ENCODE assay signal across 8 cellular contexts in the genomic region with DNA sequence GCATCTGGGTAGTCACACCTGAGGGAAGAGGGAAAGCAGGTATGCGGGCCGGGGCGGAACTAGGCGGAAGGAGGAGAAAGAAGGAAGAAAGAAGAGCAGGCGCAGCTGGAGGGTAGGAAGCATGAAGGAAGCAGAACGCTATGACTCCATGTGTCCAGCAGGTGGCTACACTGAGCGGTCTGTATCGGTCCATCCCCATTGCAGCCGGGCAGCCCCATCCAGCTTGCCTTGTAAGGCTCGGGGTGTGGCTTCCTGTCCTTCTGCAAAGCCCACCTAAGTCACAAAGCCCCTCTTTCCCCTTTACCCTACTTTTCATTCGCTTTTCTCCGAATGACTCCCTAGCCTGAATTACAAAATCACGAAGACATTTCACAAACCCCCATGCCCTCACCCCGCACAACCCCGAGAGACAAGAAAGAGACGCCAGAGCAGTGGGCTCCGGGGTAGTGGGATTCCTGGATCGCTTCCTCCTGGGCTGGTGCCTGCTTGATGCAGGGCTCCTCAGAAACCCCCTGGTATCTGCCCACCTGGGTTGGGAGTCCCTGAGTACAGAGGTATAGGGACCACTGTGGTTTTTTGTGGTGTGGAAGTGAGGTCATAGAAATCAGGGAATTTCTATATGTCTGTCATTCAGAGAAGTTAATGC. TPM values are rescaled to one million over a fixed set of nuclear protein-coding genes. Genes with fewer than 3 reads are reported as not detected.
DNase-seq lines count a peak whose midpoint lies in the region; ATAC-seq and TF ChIP-seq lines count a peak whose summit lies in the region.

No MANE protein-coding gene starts in this region.

- H3K9ac ChIP-seq in Karpas-422 (ENCODE audit: low read length), result no peak overlapping the region

- DNase-seq in DMS153 treated with DMSO at 0.1 percent for 48 hours (lab: John Stamatoyannopoulos, UW; ENCODE audit: unreplicated experiment) (peak; percentile 48), Karpas-422 (peak; percentile 77), left ventricle myocardium superior (peak; percentile 64), renal cortical epithelial cell (ENCODE audit: low read depth) (peak; percentile 54)
- DNase-seq in activated naive CD8-positive, alpha-beta T cell treated with anti-CD3 and anti-CD28 coated beads, Interleukin-2, amount 50 U/mL, for 16 hours (ENCODE audit: low read depth, low spot score), result peak; percentile 7

- intact Hi-C loops in left ventricle myocardium superior (cut with micrococcal nuclease), result no loop called here

- ATAC-seq in GM21528 (IDR thresholded peaks at IDR 0.05; ENCODE audit: low FRiP score, unreplicated experiment), result peak; percentile 84
- ATAC-seq in SK-N-SH treated with all-trans-retinoic acid at 6 μM for 48 hours, result peak; percentile 94
- peak; percentile 74 for ATAC-seq in left ventricle myocardium superior
- no peak for ATAC-seq in HG03196 (IDR thresholded peaks at IDR 0.05; ENCODE audit: unreplicated experiment)

- no peaks in the 10 kb centered on the region for H3K9me2 ChIP-seq in Karpas-422 (replicated peaks; ENCODE audit: insufficient read depth, low read length)

- peak overlapping the region; percentile 41 for H3K4me2 ChIP-seq in Karpas-422 (ENCODE audit: low read depth, low read length, poor library complexity, severe bottlenecking)

- no peak overlapping the region for H3K27ac ChIP-seq in Karpas-422 (ENCODE audit: low read length)

- no peaks in the 10 kb centered on the region for H3K9me3 ChIP-seq in Karpas-422 (ENCODE audit: low read length)

- H3K36me3 ChIP-seq in Karpas-422 (ENCODE audit: insufficient read depth, low read length), result no peaks in the 10 kb centered on the region

- no peaks in the 10 kb centered on the region for H3K27me3 ChIP-seq in Karpas-422 (ENCODE audit: low read length)

- H3K4me1 ChIP-seq in Karpas-422 (ENCODE audit: low read length), result peaks cover 5% of the 10 kb centered on the region

- H3K79me2 ChIP-seq in Karpas-422 (ENCODE audit: low read length), result no peaks in the 10 kb centered on the region

- H4K20me1 ChIP-seq in Karpas-422 (ENCODE audit: insufficient read depth, low read depth, low read length), result no peaks in the 10 kb centered on the region

- H2AFZ ChIP-seq in Karpas-422 (ENCODE audit: low read length), result no peak overlapping the region

- no peak overlapping the region; the same call in 1 of the 2 replicates for H3K4me3 ChIP-seq in Karpas-422 (ENCODE audit: low read length)

TF ChIP-seq in SK-N-SH treated with all-trans-retinoic acid at 6 μM for 48 hours, 23 proteins besides CTCF, POLR2A, EP300 and RAD21:
- TF ChIP-seq ZNF565 (CRISPR knock-in tag; conservative IDR thresholded peaks at IDR 0.05; ENCODE audit: low read depth) (no peak), BACH2 (CRISPR knock-in tag; IDR thresholded peaks at IDR 0.05; ENCODE audit: borderline replicate concordance) (no peak), ZFP30 (CRISPR knock-in tag; IDR thresholded peaks at IDR 0.05) (no peak), RARB (CRISPR knock-in tag; IDR thresholded peaks at IDR 0.05) (no peak), SNAI2 (CRISPR knock-in tag; IDR thresholded peaks at IDR 0.05) (no peak), OSR1 (CRISPR knock-in tag; IDR thresholded peaks at IDR 0.05) (no peak), GLIS3 (CRISPR knock-in tag; IDR thresholded peaks at IDR 0.05) (no peak), ISL1 (CRISPR knock-in tag; IDR thresholded peaks at IDR 0.05) (no peak), TOX (CRISPR knock-in tag; IDR thresholded peaks at IDR 0.05; ENCODE audit: borderline replicate concordance) (no peak)
- TF ChIP-seq, protein P1, sequence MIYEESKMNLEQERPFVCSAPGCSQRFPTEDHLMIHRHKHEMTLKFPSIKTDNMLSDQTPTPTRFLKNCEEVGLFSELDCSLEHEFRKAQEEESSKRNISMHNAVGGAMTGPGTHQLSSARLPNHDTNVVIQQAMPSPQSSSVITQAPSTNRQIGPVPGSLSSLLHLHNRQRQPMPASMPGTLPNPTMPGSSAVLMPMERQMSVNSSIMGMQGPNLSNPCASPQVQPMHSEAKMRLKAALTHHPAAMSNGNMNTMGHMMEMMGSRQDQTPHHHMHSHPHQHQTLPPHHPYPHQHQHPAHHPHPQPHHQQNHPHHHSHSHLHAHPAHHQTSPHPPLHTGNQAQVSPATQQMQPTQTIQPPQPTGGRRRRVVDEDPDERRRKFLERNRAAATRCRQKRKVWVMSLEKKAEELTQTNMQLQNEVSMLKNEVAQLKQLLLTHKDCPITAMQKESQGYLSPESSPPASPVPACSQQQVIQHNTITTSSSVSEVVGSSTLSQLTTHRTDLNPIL (CRISPR knock-in tag; IDR thresholded peaks at IDR 0.05; ENCODE audit: low read depth), result no peak
- TF ChIP-seq, protein P2, sequence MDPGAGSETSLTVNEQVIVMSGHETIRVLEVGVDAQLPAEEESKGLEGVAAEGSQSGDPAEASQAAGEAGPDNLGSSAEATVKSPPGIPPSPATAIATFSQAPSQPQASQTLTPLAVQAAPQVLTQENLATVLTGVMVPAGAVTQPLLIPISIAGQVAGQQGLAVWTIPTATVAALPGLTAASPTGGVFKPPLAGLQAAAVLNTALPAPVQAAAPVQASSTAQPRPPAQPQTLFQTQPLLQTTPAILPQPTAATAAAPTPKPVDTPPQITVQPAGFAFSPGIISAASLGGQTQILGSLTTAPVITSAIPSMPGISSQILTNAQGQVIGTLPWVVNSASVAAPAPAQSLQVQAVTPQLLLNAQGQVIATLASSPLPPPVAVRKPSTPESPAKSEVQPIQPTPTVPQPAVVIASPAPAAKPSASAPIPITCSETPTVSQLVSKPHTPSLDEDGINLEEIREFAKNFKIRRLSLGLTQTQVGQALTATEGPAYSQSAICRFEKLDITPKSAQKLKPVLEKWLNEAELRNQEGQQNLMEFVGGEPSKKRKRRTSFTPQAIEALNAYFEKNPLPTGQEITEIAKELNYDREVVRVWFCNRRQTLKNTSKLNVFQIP (CRISPR knock-in tag; IDR thresholded peaks at IDR 0.05; ENCODE audit: borderline replicate concordance, low read depth), result no peak
TF ChIP-seq in SK-N-SH treated with all-trans-retinoic acid at 6 μM for 48 hours: peak in this region for 0.

RNA-seq across cellular contexts. Expression of a gene that starts 39.9 kb away (rescaled TPM):
- total RNA-seq in Karpas-422 (2014; rRNA removed; shearing (Covaris generic); ENCODE audit: low replicate concordance), result 6.4 and 14.1 TPM in 2 replicates
- total RNA-seq in left ventricle myocardium superior (7.2 TPM), renal cortical epithelial cell (13.4 and 14.2 TPM in 2 replicates)

RNA-seq across cellular contexts. Expression of a gene that starts 55.0 kb away (rescaled TPM):
- 29.8 and 44.7 TPM in 2 replicates for total RNA-seq in Karpas-422 (2014; rRNA removed; shearing (Covaris generic); ENCODE audit: low replicate concordance)
- total RNA-seq in left ventricle myocardium superior, result 18.2 TPM
- 54.7 and 58.6 TPM in 2 replicates for total RNA-seq in renal cortical epithelial cell

RNA-seq across cellular contexts. Expression of a gene that starts 58.8 kb away (rescaled TPM):
- total RNA-seq in Karpas-422 (2014; rRNA removed; shearing (Covaris generic); ENCODE audit: low replicate concordance), result not detected in 2 replicates
- total RNA-seq in left ventricle myocardium superior (not detected), renal cortical epithelial cell (not detected in 2 replicates)

Comparison
In these comparisons a context has a peak if more than half of its experiments do, and no peak if none do; other contexts are left out.
1. DNase-seq: peak in every context shown above with its lines; median percentile 77 in Karpas-422; 64 in left ventricle myocardium superior; 54 in renal cortical epithelial cell; 48 in DMS153 treated with DMSO at 0.1 percent for 48 hours; 7 in activated naive CD8-positive, alpha-beta T cell treated with anti-CD3 and anti-CD28 coated beads, Interleukin-2, amount 50 U/mL, for 16 hours.